Comparison of ENCODE assay signal across 22 cellular contexts in the genomic region with DNA sequence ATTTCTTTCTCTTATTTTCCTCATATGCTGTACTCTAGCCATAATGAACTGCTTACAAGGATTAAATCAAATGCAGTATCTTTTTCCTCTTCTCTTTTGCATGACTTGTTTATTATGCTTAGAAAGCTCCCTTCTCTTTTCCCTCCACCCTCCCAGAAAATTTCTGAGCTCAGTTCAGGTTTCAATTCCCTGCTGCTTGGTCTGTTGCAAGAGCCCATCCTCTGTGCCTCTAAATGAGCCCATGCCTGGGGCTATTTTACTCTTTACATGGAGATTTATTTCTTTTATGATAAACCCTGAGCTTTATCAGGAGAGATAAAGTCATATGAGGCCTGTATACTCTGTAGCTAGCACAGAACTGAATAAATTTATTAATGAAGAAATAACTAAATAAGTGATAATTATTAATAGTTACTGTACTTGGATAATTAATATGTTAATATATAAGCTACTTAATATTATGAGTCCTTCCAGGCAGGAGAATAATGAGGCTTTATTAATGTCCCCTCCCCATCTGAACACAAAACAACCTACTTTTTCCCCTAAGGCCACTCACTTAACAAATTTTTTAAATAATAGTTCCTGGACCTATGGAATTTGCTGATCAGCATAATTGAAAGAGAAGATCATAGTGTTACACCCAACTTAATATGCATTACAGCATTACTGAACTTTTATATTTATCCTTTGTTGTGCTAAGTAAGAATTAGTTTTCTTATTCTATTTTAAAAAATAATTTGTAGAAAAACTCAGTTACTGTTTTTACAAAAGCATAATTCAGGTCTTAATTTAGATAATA.
"Had no signal": no experiment of that assay in that cellular context is flagged by ENCODE, and none has a peak within 500 bp of the region (broad histone marks: within the 10 kb centered on the region; RNA-seq: fewer than 3 reads in every experiment).

No MANE protein-coding gene starts in this region.

- H3K27me3 ChIP-seq: adrenal gland, breast epithelium had no signal

- ATAC-seq: activated CD4-positive, alpha-beta T cell treated with anti-CD3 and anti-CD28 coated beads for 36 hours; activated CD8-positive, alpha-beta T cell treated with anti-CD3 and anti-CD28 coated beads, Interleukin-2, amount 10 ng/mL, durations not matched to agents 7 days and 5 days; PC-3; T-helper 17 cell had no signal

- H3K27ac ChIP-seq: adrenal gland, breast epithelium had no signal

- H3K4me1 ChIP-seq: adrenal gland, breast epithelium had no signal

- H3K4me1 Mint-ChIP-seq: activated CD4-positive, alpha-beta T cell treated with anti-CD3 and anti-CD28 coated beads for 36 hours; activated naive CD8-positive, alpha-beta T cell treated with anti-CD3 and anti-CD28 coated beads, Interleukin-2, amount 10 ng/mL, durations not matched to agents 7 days and 5 days; T-helper 17 cell had no signal

- FAIRE-seq: TTC549 had no signal

- H3K4me3 ChIP-seq: adrenal gland, breast epithelium had no signal

- DNase-seq: activated CD4-positive, alpha-beta T cell treated with anti-CD3 and anti-CD28 coated beads for 36 hours; activated CD8-positive, alpha-beta memory T cell treated with anti-CD3 and anti-CD28 coated beads, Interleukin-2, amount 50 U/mL, for 48 hours; activated CD8-positive, alpha-beta T cell treated with anti-CD3 and anti-CD28 coated beads, Interleukin-2, amount 10 ng/mL, durations not matched to agents 7 days and 5 days; activated naive CD4-positive, alpha-beta T cell treated with anti-CD3 and anti-CD28 coated beads, Interleukin-2, amount 50 U/mL, for 16 hours; activated naive CD8-positive, alpha-beta T cell treated with anti-CD3 and anti-CD28 coated beads, Interleukin-2, amount 10 ng/mL, durations not matched to agents 7 days and 5 days; activated T-cell treated with anti-CD3 and anti-CD28 coated beads, Interleukin-2, amount 50 U/mL, for 1 hour; adrenal gland; aorta; caudate nucleus; MM.1S; NCI-H1105 treated with DMSO at 0.1 percent for 48 hours; NCI-H1436 treated with DMSO at 0.1 percent for 48 hours; NCI-H187 treated with DMSO at 0.1 percent for 48 hours; NCI-H2081 treated with DMSO at 0.1 percent for 48 hours; NCI-H446; NCI-H524; PC-3; SHP77 treated with DMSO at 0.1 percent for 48 hours; T-helper 17 cell; T-helper 9 cell had no signal

- H3K36me3 ChIP-seq: adrenal gland, breast epithelium had no signal

- H3K4me3 Mint-ChIP-seq: activated CD4-positive, alpha-beta T cell treated with anti-CD3 and anti-CD28 coated beads for 36 hours; activated CD8-positive, alpha-beta T cell treated with anti-CD3 and anti-CD28 coated beads, Interleukin-2, amount 10 ng/mL, durations not matched to agents 7 days and 5 days; activated naive CD8-positive, alpha-beta T cell treated with anti-CD3 and anti-CD28 coated beads, Interleukin-2, amount 10 ng/mL, durations not matched to agents 7 days and 5 days; T-helper 17 cell had no signal

- H3K36me3 Mint-ChIP-seq: activated naive CD8-positive, alpha-beta T cell treated with anti-CD3 and anti-CD28 coated beads, Interleukin-2, amount 10 ng/mL, durations not matched to agents 7 days and 5 days had no signal

- H3K9me3 ChIP-seq: adrenal gland, breast epithelium had no signal

- H3K27ac Mint-ChIP-seq: activated CD4-positive, alpha-beta T cell treated with anti-CD3 and anti-CD28 coated beads for 36 hours; activated CD8-positive, alpha-beta T cell treated with anti-CD3 and anti-CD28 coated beads, Interleukin-2, amount 10 ng/mL, durations not matched to agents 7 days and 5 days; activated naive CD8-positive, alpha-beta T cell treated with anti-CD3 and anti-CD28 coated beads, Interleukin-2, amount 10 ng/mL, durations not matched to agents 7 days and 5 days; T-helper 17 cell had no signal

- H3K27me3 Mint-ChIP-seq: activated CD4-positive, alpha-beta T cell treated with anti-CD3 and anti-CD28 coated beads for 36 hours; activated naive CD8-positive, alpha-beta T cell treated with anti-CD3 and anti-CD28 coated beads, Interleukin-2, amount 10 ng/mL, durations not matched to agents 7 days and 5 days; T-helper 17 cell had no signal
